ENCODE assay signal across 13 cellular contexts in genomic region chr14:52693532-52693931, GRCh38. TPM values are rescaled to one million over a fixed set of nuclear protein-coding genes. Genes with fewer than 3 reads are reported as not detected.
DNase-seq lines count a peak whose midpoint lies in the region; ATAC-seq, FAIRE-seq and TF ChIP-seq lines count a peak whose summit lies in the region.
"Had no signal": no experiment of that assay in that cellular context is flagged by ENCODE, and none has a peak within 500 bp of the region (broad histone marks: within the 10 kb centered on the region; RNA-seq: fewer than 3 reads in every experiment).

No MANE protein-coding gene starts in this region.

- H3K4me3 ChIP-seq in Loucy (ENCODE audit: low read length, poor library complexity, severe bottlenecking) = peak overlapping the region; percentile 82
- no peak overlapping the region for H3K4me3 ChIP-seq in astrocyte (ENCODE audit: insufficient read depth, low read depth, low read length)
- no peak overlapping the region for H3K4me3 ChIP-seq in thyroid gland (replicated peaks in 1 of 3)
- H3K4me3 ChIP-seq in trophoblast cell (ENCODE audit: low read depth, low read length) = no peak overlapping the region

- H4K20me1 ChIP-seq in Loucy (ENCODE audit: insufficient read depth, low read length, poor library complexity, severe bottlenecking) = peaks cover 60% of the 10 kb centered on the region
- H4K20me1 ChIP-seq in astrocyte (ENCODE audit: insufficient read depth, low read length) = peaks cover 47% of the 10 kb centered on the region

- H3K4me3 Mint-ChIP-seq in activated CD4-positive, alpha-beta T cell treated with anti-CD3 and anti-CD28 coated beads for 36 hours = peak overlapping the region; percentile 88
- peak overlapping the region; percentile 54 for H3K4me3 Mint-ChIP-seq in astrocyte (ENCODE audit: unreplicated experiment)
- H3K4me3 Mint-ChIP-seq in nephron progenitor cell = peak overlapping the region; percentile 71

- H3K79me2 ChIP-seq in Loucy (ENCODE audit: insufficient read depth, low read length) = peaks cover 72% of the 10 kb centered on the region
- H3K79me2 ChIP-seq in astrocyte (ENCODE audit: insufficient read depth, low read length) = peaks cover 66% of the 10 kb centered on the region
- peaks cover 6% of the 10 kb centered on the region for H3K79me2 ChIP-seq in trophoblast cell (ENCODE audit: control insufficient read depth, insufficient read depth, low read length, poor library complexity)

- no peak overlapping the region for H2AFZ ChIP-seq in Loucy (ENCODE audit: low read length)
- no peak overlapping the region for H2AFZ ChIP-seq in astrocyte (ENCODE audit: low read depth, low read length)
- H2AFZ ChIP-seq in trophoblast cell (ENCODE audit: insufficient read depth, low read length, poor library complexity) = no peak overlapping the region

- FAIRE-seq in astrocyte (lab: Jason Lieb, UNC) = no peak
- FAIRE-seq: A204.1, K562 had no signal

- H3K27me3 ChIP-seq in Loucy (ENCODE audit: insufficient read depth, low read length, poor library complexity, severe bottlenecking) (no peaks in the 10 kb centered on the region), astrocyte (ENCODE audit: insufficient read depth, low read length) (no peaks in the 10 kb centered on the region), thyroid gland (no peaks in the 10 kb centered on the region), trophoblast cell (ENCODE audit: insufficient read depth, low read length) (no peaks in the 10 kb centered on the region)
- H3K27me3 ChIP-seq: cardiac muscle cell had no signal

- H3K79me1 ChIP-seq in trophoblast cell (ENCODE audit: low read length) = peaks cover 6% of the 10 kb centered on the region

- H4K8ac ChIP-seq in trophoblast cell (ENCODE audit: low read depth, low read length) = no peak overlapping the region

- no peak overlapping the region for H2BK120ac ChIP-seq in trophoblast cell (ENCODE audit: insufficient read depth, low read length, poor library complexity)

- no peak overlapping the region for H2BK12ac ChIP-seq in trophoblast cell (ENCODE audit: low read length)

- TF ChIP-seq POLR2A in thyroid gland (IDR thresholded peaks at IDR 0.05) = no peak

- peak overlapping the region; percentile 86 for H3K4me2 ChIP-seq in Loucy (ENCODE audit: low read depth, low read length, poor library complexity, severe bottlenecking)
- no peak overlapping the region for H3K4me2 ChIP-seq in astrocyte (ENCODE audit: low read length)
- no peak overlapping the region for H3K4me2 ChIP-seq in trophoblast cell (ENCODE audit: low read length)

- H3K36me3 ChIP-seq in Loucy (ENCODE audit: insufficient read depth, low read length) (no peaks in the 10 kb centered on the region), astrocyte (ENCODE audit: insufficient read depth, low read length) (no peaks in the 10 kb centered on the region), thyroid gland (no peaks in the 10 kb centered on the region), trophoblast cell (ENCODE audit: control insufficient read depth in 1 of 2, insufficient read depth in 2 of 2, low read length in 2 of 2) (no peaks in the 10 kb centered on the region)
- H3K36me3 ChIP-seq: cardiac muscle cell had no signal

- CTCF ChIA-PET in activated CD4-positive, alpha-beta T cell treated with anti-CD3 and anti-CD28 coated beads for 36 hours (lab: Charles Lee) = no interaction called here

- POLR2A ChIA-PET in activated CD4-positive, alpha-beta T cell treated with anti-CD3 and anti-CD28 coated beads for 36 hours (lab: Charles Lee) = no interaction called here

- no peak overlapping the region for H4K91ac ChIP-seq in trophoblast cell (ENCODE audit: low read depth, low read length)

- H3K9me2 ChIP-seq in Loucy (replicated peaks; ENCODE audit: low read depth, low read length) = no peaks in the 10 kb centered on the region

- H3K4me1 ChIP-seq in Loucy (ENCODE audit: insufficient read depth, low read length, poor library complexity, severe bottlenecking) = peaks cover 47% of the 10 kb centered on the region
- peaks cover 2% of the 10 kb centered on the region for H3K4me1 ChIP-seq in astrocyte (ENCODE audit: insufficient read depth, low read length)
- H3K4me1 ChIP-seq in thyroid gland = peaks cover 20 to 31% of the 10 kb centered on the region in 2 donors
- H3K4me1 ChIP-seq in trophoblast cell (ENCODE audit: control insufficient read depth in 1 of 2, insufficient read depth in 2 of 2, low read length in 2 of 2) = no peaks in the 10 kb centered on the region

- 95% methylated on average over 7 of the region's 7 CpGs for WGBS in thyroid gland, 2 donors
- no CpG with 5 or more reads among the region's 7 CpGs for WGBS in trophoblast cell (ENCODE audit: extremely low coverage, insufficient coverage, insufficient read length)

- H3F3A ChIP-seq in Loucy (ENCODE audit: low read depth) = peaks cover 5% of the 10 kb centered on the region; the same call in 1 of the 2 replicates

- no peak overlapping the region for H2BK5ac ChIP-seq in trophoblast cell (ENCODE audit: low read depth, low read length, poor library complexity)

- H3K18ac ChIP-seq in trophoblast cell (ENCODE audit: low read length) = no peak overlapping the region

- H3K27me3 Mint-ChIP-seq in activated CD4-positive, alpha-beta T cell treated with anti-CD3 and anti-CD28 coated beads for 36 hours = no peaks in the 10 kb centered on the region
- H3K27me3 Mint-ChIP-seq in astrocyte (ENCODE audit: low read depth, unreplicated experiment) = no peaks in the 10 kb centered on the region
- H3K27me3 Mint-ChIP-seq in nephron progenitor cell (ENCODE audit: low read depth, poor library complexity) = peaks cover 9% of the 10 kb centered on the region

- H3K9me3 ChIP-seq in Loucy (ENCODE audit: insufficient read depth, low read depth, low read length) (no peaks in the 10 kb centered on the region), astrocyte (ENCODE audit: insufficient read depth, low read depth, low read length) (no peaks in the 10 kb centered on the region), thyroid gland (no peaks in the 10 kb centered on the region), trophoblast cell (ENCODE audit: insufficient read depth, low read depth, low read length) (no peaks in the 10 kb centered on the region)

- no peaks in the 10 kb centered on the region for H3K9me3 Mint-ChIP-seq in activated CD4-positive, alpha-beta T cell treated with anti-CD3 and anti-CD28 coated beads for 36 hours (ENCODE audit: low read depth)
- H3K9me3 Mint-ChIP-seq in astrocyte (ENCODE audit: unreplicated experiment) = no peaks in the 10 kb centered on the region
- H3K9me3 Mint-ChIP-seq in nephron progenitor cell = no peaks in the 10 kb centered on the region

- H3K9ac ChIP-seq in Loucy (ENCODE audit: low read depth, low read length, poor library complexity, severe bottlenecking) = peak overlapping the region; percentile 87
- no peak overlapping the region for H3K9ac ChIP-seq in astrocyte (ENCODE audit: low read length)
- no peak overlapping the region for H3K9ac ChIP-seq in trophoblast cell (ENCODE audit: low read length)

- peaks cover 35% of the 10 kb centered on the region for H3K36me3 Mint-ChIP-seq in activated CD4-positive, alpha-beta T cell treated with anti-CD3 and anti-CD28 coated beads for 36 hours (ENCODE audit: low read depth)
- H3K36me3 Mint-ChIP-seq in astrocyte (ENCODE audit: low read depth, unreplicated experiment) = no peaks in the 10 kb centered on the region
- no peaks in the 10 kb centered on the region for H3K36me3 Mint-ChIP-seq in nephron progenitor cell (ENCODE audit: low read depth)

- H3K4me1 Mint-ChIP-seq in activated CD4-positive, alpha-beta T cell treated with anti-CD3 and anti-CD28 coated beads for 36 hours = peaks cover 50% of the 10 kb centered on the region
- H3K4me1 Mint-ChIP-seq in astrocyte (ENCODE audit: low read depth, unreplicated experiment) (peaks cover 15% of the 10 kb centered on the region), nephron progenitor cell (peaks cover 35% of the 10 kb centered on the region)

- no peak for DNase-seq in activated CD4-positive, alpha-beta T cell treated with anti-CD3 and anti-CD28 coated beads for 36 hours
- DNase-seq in activated CD4-positive, alpha-beta T cell treated with anti-CD3 and anti-CD28 coated beads, Interleukin-2, amount 50 U/mL, for 48 hours = no peak
- no peak for DNase-seq in astrocyte (ENCODE audit: low read depth)
- no peak for DNase-seq in nephron progenitor cell
- no peak for DNase-seq in NOMO-1 treated with DMSO at 0.1 percent for 48 hours (lab: John Stamatoyannopoulos, UW; ENCODE audit: unreplicated experiment)
- no peak for DNase-seq in thyroid gland
- no peak for DNase-seq in trophoblast cell
- DNase-seq: NCI-H2029 treated with DMSO at 0.1 percent for 48 hours; NK-92 treated with Interleukin-12 subunit alpha and Interleukin-12 subunit beta, amount 100 ng/mL, for 24 hours had no signal

- H3K23ac ChIP-seq in trophoblast cell (ENCODE audit: low read length) = no peak overlapping the region

- H3K27ac ChIP-seq in astrocyte (ENCODE audit: low read depth, low read length) = no peak overlapping the region
- no peak overlapping the region for H3K27ac ChIP-seq in thyroid gland
- no peak overlapping the region for H3K27ac ChIP-seq in trophoblast cell (ENCODE audit: low read depth, low read length)
- H3K27ac ChIP-seq: cardiac muscle cell had no signal

- no peak overlapping the region for H2AK5ac ChIP-seq in trophoblast cell (ENCODE audit: low read length)

- no peak overlapping the region for H4K12ac ChIP-seq in trophoblast cell (ENCODE audit: low read depth, low read length)

- ATAC-seq in activated CD4-positive, alpha-beta T cell treated with anti-CD3 and anti-CD28 coated beads for 36 hours = no peak
- ATAC-seq: K562 had no signal

- no peak overlapping the region for H3K4ac ChIP-seq in trophoblast cell (ENCODE audit: low read depth, low read length)

- H3K27ac Mint-ChIP-seq in activated CD4-positive, alpha-beta T cell treated with anti-CD3 and anti-CD28 coated beads for 36 hours = peak overlapping the region; percentile 51
- H3K27ac Mint-ChIP-seq in astrocyte (ENCODE audit: unreplicated experiment) (no peak overlapping the region), nephron progenitor cell (no peak overlapping the region)

- intact Hi-C loops in activated CD4-positive, alpha-beta T cell treated with anti-CD3 and anti-CD28 coated beads for 36 hours (cut with DNase I, micrococcal nuclease) = loop anchor here in 1 of 2 experiments (10.0 kb wide), 1 partner anchor 699 kb away; no protein-coding TSS in a partner anchor
- intact Hi-C loops in thyroid gland (cut with DNase I) = no loop called here

- no peak for TF ChIP-seq CTCF in Loucy (conservative IDR thresholded peaks at IDR 0.05; ENCODE audit: low read length)
- no peak for TF ChIP-seq CTCF in astrocyte (IDR thresholded peaks at IDR 0.05; ENCODE audit: insufficient read depth, low read depth, low read length)
- TF ChIP-seq CTCF in nephron progenitor cell (IDR thresholded peaks at IDR 0.05) = no peak
- no peak for TF ChIP-seq CTCF in thyroid gland (IDR thresholded peaks at IDR 0.05)

- H3K14ac ChIP-seq in trophoblast cell (ENCODE audit: low read length) = no peak overlapping the region

RNA-seq across cellular contexts. Expression of gene ERO1A, which starts 1.8 kb away (rescaled TPM):
- total RNA-seq in activated CD4-positive, alpha-beta T cell treated with anti-CD3 and anti-CD28 coated beads for 36 hours = 100 to 1,000 TPM; 120 to 165 TPM
- 80.5 and 94.0 TPM in 2 replicates for total RNA-seq in astrocyte
- total RNA-seq in thyroid gland = 10 to 100 TPM; 32.2 to 55.9 (median 38.6) TPM
- 36.2 and 36.9 TPM in 2 replicates for polyA plus RNA-seq in trophoblast cell (2013)

RNA-seq across cellular contexts. Expression of gene PSMC6, which starts 13.5 kb away (rescaled TPM):
- 100 to 1,000 TPM in 1 of 2 experiments, 10 to 100 TPM in 1; 87.0 to 121 TPM for total RNA-seq in activated CD4-positive, alpha-beta T cell treated with anti-CD3 and anti-CD28 coated beads for 36 hours
- total RNA-seq in astrocyte (70.0 and 74.1 TPM in 2 replicates), thyroid gland (100 to 1,000 TPM in 3 of 4 donors, 10 to 100 TPM in 1; 98.8 to 146 (median 125) TPM)
- 85.0 and 90.7 TPM in 2 replicates for polyA plus RNA-seq in trophoblast cell (2013)

RNA-seq across cellular contexts. Expression of gene STYX, which starts 36.4 kb away (rescaled TPM):
- 10 to 100 TPM; 13.1 to 13.3 TPM for total RNA-seq in activated CD4-positive, alpha-beta T cell treated with anti-CD3 and anti-CD28 coated beads for 36 hours
- total RNA-seq in astrocyte (24.3 and 26.3 TPM in 2 replicates), thyroid gland (10 to 100 TPM; 13.7 to 17.1 (median 14.8) TPM)
- polyA plus RNA-seq in trophoblast cell (2013) = 11.7 and 12.4 TPM in 2 replicates
